ENCODE assay signal across 27 cellular contexts in genomic region chr7:92131093-92131492, GRCh38. TPM values are rescaled to one million over a fixed set of nuclear protein-coding genes. Genes with fewer than 3 reads are reported as not detected.
DNase-seq lines count a peak whose midpoint lies in the region; ATAC-seq, FAIRE-seq and TF ChIP-seq lines count a peak whose summit lies in the region.
"Had no signal": no experiment of that assay in that cellular context is flagged by ENCODE, and none has a peak within 500 bp of the region (broad histone marks: within the 10 kb centered on the region; RNA-seq: fewer than 3 reads in every experiment).

No MANE protein-coding gene starts in this region.

- in situ Hi-C loops in IMR-90 (cut with MboI; ENCODE audit: low sequenced_read_pairs) = no loop called here
- in situ Hi-C loops in GM12878 (cut with MboI) = no loop called here

- RAD21 ChIA-PET in GM12878 (lab: Charles Lee; ENCODE audit: unreplicated experiment) = no interaction called here

- H3K18ac ChIP-seq in IMR-90 (ENCODE audit: low read depth, low read length) = no peak overlapping the region

- no peak overlapping the region for H2AFZ ChIP-seq in IMR-90 (replicated peaks; ENCODE audit: low read length, poor library complexity)
- no peak overlapping the region for H2AFZ ChIP-seq in GM12878 (ENCODE audit: control insufficient read depth, low read depth, low read length)

- SMC1A ChIA-PET in GM12878 (lab: Charles Lee; ENCODE audit: uncharacterized antibody, unreplicated experiment) = interaction anchor here (0.6 to 1.6 kb wide), 8 partner anchors 11 to 1833 kb away, joined by 3 to 6 read pairs (median 3); partner anchors contain the start of gene GATAD1

- CTCF ChIA-PET in Calu3 (lab: Charles Lee) = interaction anchor here (0.6 kb wide), 1 partner anchor 430 kb away, joined by 5 read pairs; no protein-coding TSS in a partner anchor
- CTCF ChIA-PET in IMR-90 (lab: Yijun Ruan, JAX) = no interaction called here
- CTCF ChIA-PET in GM12878 (lab: Yijun Ruan, JAX) = interaction anchor here (1.1 to 1.9 kb wide), 4 partner anchors 35 to 331 kb away, joined by 3 to 7 read pairs (median 4); partner anchors contain the start of gene GATAD1

- H3K4me3 Mint-ChIP-seq in Calu3 (ENCODE audit: low read depth, unreplicated experiment) (peak overlapping the region; percentile 96), nephron (peak overlapping the region; percentile 28 to 68 (median 36))
- H3K4me3 Mint-ChIP-seq: activated naive CD8-positive, alpha-beta T cell treated with anti-CD3 and anti-CD28 coated beads, Interleukin-2, amount 50 U/mL, for 24 hours; naive thymus-derived CD8-positive, alpha-beta T cell; T-helper 17 cell had no signal

- peaks cover 5% of the 10 kb centered on the region; the same call in 1 of the 2 replicates for H4K20me1 ChIP-seq in IMR-90 (ENCODE audit: insufficient read depth, low read length)
- H4K20me1 ChIP-seq in GM12878 (ENCODE audit: control insufficient read depth, insufficient read depth) = no peaks in the 10 kb centered on the region

- H2AK5ac ChIP-seq in IMR-90 (ENCODE audit: low read depth, low read length) = no peak overlapping the region

- H3K9me3 Mint-ChIP-seq in Calu3 (ENCODE audit: low read depth, unreplicated experiment) = no peaks in the 10 kb centered on the region
- H3K9me3 Mint-ChIP-seq in nephron = no peaks in the 10 kb centered on the region
- H3K9me3 Mint-ChIP-seq: activated naive CD8-positive, alpha-beta T cell treated with anti-CD3 and anti-CD28 coated beads, Interleukin-2, amount 50 U/mL, for 24 hours; naive thymus-derived CD8-positive, alpha-beta T cell had no signal

- DNase-seq in Calu3 (no peak), IMR-90 (no peak), GM12878 (ENCODE audit: low read depth, low spot score) (no peak), anterior cingulate cortex (lab: John Stamatoyannopoulos, UW) (no peak), H7 (no peak), D341Med (ENCODE audit: low spot score) (no peak)
- DNase-seq: activated CD4-positive, alpha-beta T cell treated with anti-CD3 and anti-CD28 coated beads, Interleukin-2, amount 50 U/mL, for 4 hours; activated CD8-positive, alpha-beta memory T cell treated with anti-CD3 and anti-CD28 coated beads, Interleukin-2, amount 50 U/mL, for 48 hours; activated effector memory CD4-positive, alpha-beta T cell treated with anti-CD3 and anti-CD28 coated beads, Interleukin-2, amount 50 U/mL, for 16 hours; activated naive CD8-positive, alpha-beta T cell treated with anti-CD3 and anti-CD28 coated beads, Interleukin-2, amount 50 U/mL, for 24 hours; colonic mucosa; kidney glomerular epithelial cell; naive thymus-derived CD8-positive, alpha-beta T cell; NCI-H1092; NCI-H2029; NCI-H345; SJCRH30; T-helper 17 cell; uterus had no signal

- H4K91ac ChIP-seq in IMR-90 (ENCODE audit: insufficient read depth, low read depth, low read length) = no peak overlapping the region

- H3K4me2 ChIP-seq in IMR-90 (ENCODE audit: low read depth, low read length) (no peak overlapping the region), GM12878 (ENCODE audit: control insufficient read depth, insufficient read depth) (peak overlapping the region; percentile 21; the same call in 1 of the 2 replicates)

- no peak overlapping the region for H2AK9ac ChIP-seq in IMR-90 (replicated peaks; ENCODE audit: low read depth, low read length, poor library complexity)

- no peaks in the 10 kb centered on the region for H3K27me3 ChIP-seq in IMR-90 (ENCODE audit: control insufficient read depth, insufficient read depth, low read length)
- H3K27me3 ChIP-seq in GM12878 (replicated peaks in 1 of 2; ENCODE audit: control insufficient read depth in 2 of 2, insufficient read depth in 2 of 2, low read length in 1 of 2) = no peaks in the 10 kb centered on the region
- no peaks in the 10 kb centered on the region for H3K27me3 ChIP-seq in H7 (ENCODE audit: control insufficient read depth, insufficient read depth, low read length)
- H3K27me3 ChIP-seq: colonic mucosa, SJCRH30, uterus had no signal

- intact Hi-C loops in Calu3 (cut with micrococcal nuclease; ENCODE audit: unreplicated experiment) (loop anchor here (5.0 kb wide), 1 partner anchor 316 kb away; the partner anchor contains the start of gene GATAD1), IMR-90 (cut with micrococcal nuclease) (loop anchor here (5.0 to 10.0 kb wide), 2 partner anchors 81 to 246 kb away; partner anchors contain the start of gene MTERF1), GM12878 (cut with micrococcal nuclease; ENCODE audit: unreplicated experiment) (loop anchor here (5.0 kb wide), 3 partner anchors 116 to 249 kb away; partner anchors contain the start of genes AKAP9, ANKIB1, KRIT1 and MTERF1)

- FAIRE-seq in GM12878 (lab: Jason Lieb, UNC) = no peak
- FAIRE-seq: G401.6, HTR-8/SVneo, RCC 7860 had no signal

- ATAC-seq in IMR-90 (ENCODE audit: low read depth) (no peak), GM12878 (peak; percentile 9), GM18511 (IDR thresholded peaks at IDR 0.05; ENCODE audit: unreplicated experiment) (no peak)
- ATAC-seq: activated naive CD8-positive, alpha-beta T cell treated with anti-CD3 and anti-CD28 coated beads, Interleukin-2, amount 50 U/mL, for 24 hours; naive thymus-derived CD8-positive, alpha-beta T cell; T-helper 17 cell had no signal

- dilution Hi-C loops in IMR-90 (cut with HindIII; ENCODE audit: low sequenced_read_pairs, unreplicated experiment) = no loop called here

- H3K27me3 Mint-ChIP-seq in Calu3 (ENCODE audit: unreplicated experiment) (no peaks in the 10 kb centered on the region), nephron (ENCODE audit: low read depth) (no peaks in the 10 kb centered on the region)
- H3K27me3 Mint-ChIP-seq: activated naive CD8-positive, alpha-beta T cell treated with anti-CD3 and anti-CD28 coated beads, Interleukin-2, amount 50 U/mL, for 24 hours; T-helper 17 cell had no signal

- H3K4me1 ChIP-seq in IMR-90 (ENCODE audit: control insufficient read depth, insufficient read depth, low read length) = no peaks in the 10 kb centered on the region
- H3K4me1 ChIP-seq in GM12878 (ENCODE audit: control insufficient read depth, insufficient read depth, low read length) = peaks cover 3% of the 10 kb centered on the region; the same call in 1 of the 2 replicates
- H3K4me1 ChIP-seq: colonic mucosa, uterus had no signal

- H3K27ac ChIP-seq in IMR-90 (ENCODE audit: insufficient read depth, low read length) (no peak overlapping the region), GM12878 (ENCODE audit: control insufficient read depth, insufficient read depth) (no peak overlapping the region)
- H3K27ac ChIP-seq: C4-2B, colonic mucosa, SJCRH30, uterus had no signal

- H3K9ac ChIP-seq in IMR-90 (ENCODE audit: low read depth, low read length) (no peak overlapping the region), GM12878 (ENCODE audit: control insufficient read depth, insufficient read depth, low read length) (no peak overlapping the region)

- TF ChIP-seq RAD21 in IMR-90 (IDR thresholded peaks at IDR 0.05; ENCODE audit: low read length) = no peak
- no peak for TF ChIP-seq RAD21 in GM12878 (IDR thresholded peaks at IDR 0.05; ENCODE audit: insufficient read depth, low read depth, low read length)

- H3K9me3 ChIP-seq in IMR-90 (ENCODE audit: control insufficient read depth, insufficient read depth, low read length) = no peaks in the 10 kb centered on the region
- no peaks in the 10 kb centered on the region; the same call in 2 of the 3 replicates for H3K9me3 ChIP-seq in GM12878 (replicated peaks; ENCODE audit: control insufficient read depth, insufficient read depth, low read length)
- H3K9me3 ChIP-seq: colonic mucosa, SJCRH30, uterus had no signal

- BruUV-seq in Calu3 (replicated peaks; lab: Mats Ljungman, UMichigan) (no TSS peak), IMR-90 (replicated peaks; lab: Mats Ljungman, UMichigan) (TSS peak; percentile 9), GM12878 (replicated peaks; lab: Mats Ljungman, UMichigan) (no TSS peak)

- H3K9me1 ChIP-seq in IMR-90 (ENCODE audit: insufficient read depth, low read length) = no peaks in the 10 kb centered on the region

- no peak overlapping the region for H3K56ac ChIP-seq in IMR-90 (ENCODE audit: extremely low read depth, insufficient read depth, low read length)

- no peak overlapping the region for H4K8ac ChIP-seq in IMR-90 (ENCODE audit: low read depth in 2 of 2, low read length in 2 of 2)

- H2BK120ac ChIP-seq in IMR-90 (ENCODE audit: low read depth, low read length) = no peak overlapping the region

- peaks cover 30% of the 10 kb centered on the region for H3K4me1 Mint-ChIP-seq in Calu3 (ENCODE audit: low read depth, unreplicated experiment)
- peaks cover 43% of the 10 kb centered on the region for H3K4me1 Mint-ChIP-seq in nephron

- H3K36me3 ChIP-seq in IMR-90 (ENCODE audit: control insufficient read depth, insufficient read depth, low read length) (peaks cover 8% of the 10 kb centered on the region; the same call in 1 of the 2 replicates), GM12878 (ENCODE audit: control insufficient read depth in 2 of 2, insufficient read depth in 2 of 2, low read length in 1 of 2) (peaks cover 0 to 11% of the 10 kb centered on the region in 2 experiments; a peak in 2 of 4 replicates), H7 (replicated peaks; ENCODE audit: control insufficient read depth, insufficient read depth, low read length) (peaks cover 13% of the 10 kb centered on the region)
- H3K36me3 ChIP-seq: colonic mucosa, uterus had no signal

- H2BK20ac ChIP-seq in IMR-90 (ENCODE audit: low read depth, low read length) = no peak overlapping the region

- no peak overlapping the region for H3K14ac ChIP-seq in IMR-90 (replicated peaks; ENCODE audit: low read depth, low read length)

- H3K79me2 ChIP-seq in GM12878 (ENCODE audit: control insufficient read depth, insufficient read depth, low read length) = peaks cover 50% of the 10 kb centered on the region

- H2BK15ac ChIP-seq in IMR-90 (ENCODE audit: low read depth, low read length) = no peak overlapping the region

- peaks cover 6 to 35% of the 10 kb centered on the region in 2 experiments for H3K79me1 ChIP-seq in IMR-90 (ENCODE audit: low read depth in 1 of 2, low read length in 2 of 2)

- no peak overlapping the region for H2BK5ac ChIP-seq in IMR-90 (ENCODE audit: low read depth, low read length, poor library complexity, severe bottlenecking)

- peak overlapping the region; percentile 53 for H3K27ac Mint-ChIP-seq in Calu3 (ENCODE audit: unreplicated experiment)
- H3K27ac Mint-ChIP-seq in nephron = no peak overlapping the region
- H3K27ac Mint-ChIP-seq: activated naive CD8-positive, alpha-beta T cell treated with anti-CD3 and anti-CD28 coated beads, Interleukin-2, amount 50 U/mL, for 24 hours had no signal

- TF ChIP-seq CTCF in Calu3 (IDR thresholded peaks at IDR 0.05; ENCODE audit: unreplicated experiment) (no peak), IMR-90 (conservative IDR thresholded peaks at IDR 0.05; ENCODE audit: low read depth, low read length) (no peak), GM12878 (IDR thresholded peaks at IDR 0.05 in 2 of 3, conservative IDR thresholded peaks at IDR 0.05 in 1 of 3; ENCODE audit: control insufficient read depth in 2 of 3, extremely low read depth in 1 of 3, insufficient read depth in 1 of 3, low read depth in 3 of 3, low read length in 3 of 3) (no peak), nephron (IDR thresholded peaks at IDR 0.05; ENCODE audit: unreplicated experiment in 3 of 3) (no peak)

- WGBS in IMR-90 (ENCODE audit: extremely low coverage in 2 of 2, insufficient read length in 1 of 2), 2 experiments = 90% methylated on average over 4 of the region's 5 CpGs; no CpG with 5 or more reads in 1 of the 2 experiments
- 34% methylated on average over 5 of the region's 5 CpGs for WGBS in GM12878 (ENCODE audit: insufficient coverage, insufficient replicate concordance, low lambda C conversion rate, missing lambda C conversion rate)

- TF ChIP-seq POLR2A in IMR-90 (IDR thresholded peaks at IDR 0.05; ENCODE audit: low read depth, low read length) = no peak
- TF ChIP-seq POLR2A in GM12878 (IDR thresholded peaks at IDR 0.05; ENCODE audit: low read depth, low read length) = no peak

- no peak for TF ChIP-seq EP300 in GM12878 (IDR thresholded peaks at IDR 0.05; ENCODE audit: borderline replicate concordance in 1 of 2, control insufficient read depth in 1 of 2, low read depth in 2 of 2, low read length in 2 of 2)

- H3K4ac ChIP-seq in IMR-90 (ENCODE audit: low read depth, low read length) = no peak overlapping the region

- H3K36me3 Mint-ChIP-seq in Calu3 (ENCODE audit: insufficient read depth, unreplicated experiment) = peaks cover 50% of the 10 kb centered on the region
- peaks cover 48% of the 10 kb centered on the region for H3K36me3 Mint-ChIP-seq in nephron (ENCODE audit: low read depth)

- H4K5ac ChIP-seq in IMR-90 (ENCODE audit: low read depth, low read length) = no peak overlapping the region

- POLR2A ChIA-PET in IMR-90 (lab: Charles Lee; ENCODE audit: unreplicated experiment) = interaction anchor here (0.6 kb wide), 1 partner anchor 31 kb away, joined by 3 read pairs; no protein-coding TSS in a partner anchor
- POLR2A ChIA-PET in GM12878 (lab: Charles Lee) = interaction anchor here (0.7 to 1.5 kb wide), 2 partner anchors 191 to 1475 kb away, joined by 5 to 6 read pairs; partner anchors contain the start of gene AKAP9

- H3K4me3 ChIP-seq in IMR-90 (ENCODE audit: insufficient read depth, low read depth, low read length) (no peak overlapping the region), GM12878 (peak overlapping the region; percentile 39), H7 (ENCODE audit: insufficient read depth, low read depth, low read length) (no peak overlapping the region)
- H3K4me3 ChIP-seq: colonic mucosa, SJCRH30, uterus had no signal

- H3K23ac ChIP-seq in IMR-90 (ENCODE audit: low read depth, low read length) = no peak overlapping the region

RNA-seq across cellular contexts. Expression of gene CYP51A1, which starts 3.2 kb away (rescaled TPM):
- total RNA-seq in Calu3 (2022) (99.5 and 105 TPM in 2 replicates), IMR-90 (2012; rRNA removed) (76.4 and 92.8 TPM in 2 replicates), GM12878 (2014; rRNA removed) (91.9 and 119 TPM in 2 replicates), GM12878 (2014; rRNA removed; fragmentation: Illumina TruSeq; extraction: Trizol) (113 and 117 TPM in 2 replicates), GM12878 (2021) (78.4 and 82.7 TPM in 2 replicates)
- polyA plus RNA-seq in IMR-90 (2012; rRNA removed) (9.5 and 12.1 TPM in 2 replicates), GM12878 (2011; rRNA removed) (21.5 and 31.5 TPM in 2 replicates), GM12878 (2014; fragmentation: Illumina TruSeq; extraction: Trizol) (63.8 and 80.8 TPM in 2 replicates), GM12878 (2014; fragmentation: Nextera tagmentation; extraction: Ambion mirVana) (10 to 100 TPM; 28.1 to 33.1 TPM), GM12878 (2014; rRNA removed) (38.6 and 47.3 TPM in 2 replicates), GM12878 (2016; fragmentation: Nextera tagmentation; extraction: Ambion mirVana) (10 to 100 TPM; 59.9 to 74.8 TPM)
- 3.9 and 5.0 TPM in 2 replicates for polyA plus RNA-seq in IMR-90 (2012; cell fraction: cytosol; rRNA removed)
- polyA plus RNA-seq in IMR-90 (2012; cell fraction: nucleus; rRNA removed; ENCODE audit: low replicate concordance) = 0.67 and 2.5 TPM in 2 replicates
- total RNA-seq in GM12878 (2013; cell fraction: nucleolus; rRNA removed) = 103 and 112 TPM in 2 replicates
- polyA plus RNA-seq in GM12878 (2011; ENCODE audit: low read depth) = 34.8 TPM
- polyA plus RNA-seq in GM12878 (2011; cell fraction: cytosol; rRNA removed) = 14.1 and 23.2 TPM in 2 replicates
- polyA plus RNA-seq in GM12878 (2011; cell fraction: nucleus; rRNA removed) = 6.5 and 10.0 TPM in 2 replicates
- 47.5 and 57.5 TPM in 2 replicates for polyA plus RNA-seq in GM12878 (2012)
- polyA minus RNA-seq in GM12878 (2011; rRNA and poly(A)+ RNA removed) = 31.4 and 38.8 TPM in 2 replicates
- polyA minus RNA-seq in GM12878 (2011; cell fraction: cytosol; rRNA and poly(A)+ RNA removed) = 20.6 and 25.9 TPM in 2 replicates
- polyA minus RNA-seq in GM12878 (2011; cell fraction: nucleus; rRNA and poly(A)+ RNA removed) = 10.4 and 13.8 TPM in 2 replicates
- 99.5 and 110 TPM in 2 replicates for total RNA-seq in H7 (2014; rRNA removed; shearing (Covaris generic))

RNA-seq across cellular contexts. Expression of gene LRRD1, which starts 47.8 kb away (rescaled TPM):
- total RNA-seq in Calu3 (2022) (not detected in 2 replicates), IMR-90 (2012; rRNA removed) (under 0.01 TPM in 2 replicates), GM12878 (2014; rRNA removed) (0.06 and 0.11 TPM in 2 replicates), GM12878 (2014; rRNA removed; fragmentation: Illumina TruSeq; extraction: Trizol) (0.04 TPM in 1 of 2 replicates, not detected in the other), GM12878 (2021) (not detected in 2 replicates)
- polyA plus RNA-seq in IMR-90 (2012; rRNA removed) (0.02 TPM in 1 of 2 replicates, not detected in the other), GM12878 (2011; rRNA removed) (0.03 TPM in 1 of 2 replicates, not detected in the other), GM12878 (2014; fragmentation: Illumina TruSeq; extraction: Trizol) (0.16 TPM in 1 of 2 replicates, not detected in the other), GM12878 (2014; fragmentation: Nextera tagmentation; extraction: Ambion mirVana) (not detected), GM12878 (2014; rRNA removed) (not detected in 2 replicates), GM12878 (2016; fragmentation: Nextera tagmentation; extraction: Ambion mirVana) (not detected)
- polyA plus RNA-seq in IMR-90 (2012; cell fraction: cytosol; rRNA removed) = not detected in 2 replicates
- polyA plus RNA-seq in IMR-90 (2012; cell fraction: nucleus; rRNA removed; ENCODE audit: low replicate concordance) = 0.04 and 0.08 TPM in 2 replicates
- 0.27 and 0.44 TPM in 2 replicates for total RNA-seq in GM12878 (2013; cell fraction: nucleolus; rRNA removed)
- polyA plus RNA-seq in GM12878 (2011; ENCODE audit: low read depth) = not detected
- not detected in 2 replicates for polyA plus RNA-seq in GM12878 (2011; cell fraction: cytosol; rRNA removed)
- not detected in 2 replicates for polyA plus RNA-seq in GM12878 (2011; cell fraction: nucleus; rRNA removed)
- polyA plus RNA-seq in GM12878 (2012) = not detected in 2 replicates
- polyA minus RNA-seq in GM12878 (2011; rRNA and poly(A)+ RNA removed) = not detected in 2 replicates
- not detected in 2 replicates for polyA minus RNA-seq in GM12878 (2011; cell fraction: cytosol; rRNA and poly(A)+ RNA removed)
- not detected in 2 replicates for polyA minus RNA-seq in GM12878 (2011; cell fraction: nucleus; rRNA and poly(A)+ RNA removed)
- not detected in 2 replicates for total RNA-seq in H7 (2014; rRNA removed; shearing (Covaris generic))
- total RNA-seq: colonic mucosa, mesenteric fat pad had no signal
- polyA plus RNA-seq: AG04450; naive thymus-derived CD8-positive, alpha-beta T cell had no signal
